In genomic region chr14:102206901-102207300, GRCh38 we compare ENCODE assay signal across 22 cellular contexts.
DNase-seq lines count a peak whose midpoint lies in the region; ATAC-seq, FAIRE-seq and TF ChIP-seq lines count a peak whose summit lies in the region.
"Had no signal": no experiment of that assay in that cellular context is flagged by ENCODE, and none has a peak within 500 bp of the region (broad histone marks: within the 10 kb centered on the region; RNA-seq: fewer than 3 reads in every experiment).

No MANE protein-coding gene starts in this region.

- no peak overlapping the region for H4K8ac ChIP-seq in H1 (ENCODE audit: extremely low read depth, insufficient read depth, low read length)

- H4K20me1 ChIP-seq in H1 (replicated peaks in 1 of 2; ENCODE audit: control insufficient read depth in 1 of 2, insufficient read depth in 2 of 2, low read length in 2 of 2) = peaks cover 0 to 17% of the 10 kb centered on the region in 2 experiments

- no peak overlapping the region for H3K4ac ChIP-seq in H1 (replicated peaks; ENCODE audit: insufficient read length, low read depth, low read length)

- no peak for TF ChIP-seq POLR2A in H1 (IDR thresholded peaks at IDR 0.05; ENCODE audit: control extremely low read depth in 1 of 2, low read depth in 2 of 2, low read length in 2 of 2)

- WGBS in H1 (ENCODE audit: extremely low coverage in 1 of 2, insufficient coverage in 1 of 2, insufficient read length in 1 of 2, insufficient replicate concordance in 2 of 2, low coverage in 1 of 2, low lambda C conversion rate in 2 of 2, missing lambda C conversion rate in 1 of 2), 2 experiments = 89% methylated on average over 8 of the region's 8 CpGs; no CpG with 5 or more reads in 1 of the 2 experiments

- peak in 2 of 3 experiments; percentile 19 to 21; a peak in 2 of 4 replicates for TF ChIP-seq CTCF in H1 (IDR thresholded peaks at IDR 0.05; ENCODE audit: control extremely low read depth in 1 of 3, insufficient read depth in 1 of 3, low read depth in 1 of 3, low read length in 3 of 3)

- H2BK120ac ChIP-seq in H1 (replicated peaks; ENCODE audit: low read depth, low read length) = no peak overlapping the region

- H3K36me3 ChIP-seq in H1 (ENCODE audit: control insufficient read depth in 2 of 4, insufficient read depth in 4 of 4, low read length in 3 of 4) = peaks cover 0 to 6% (median 0%) of the 10 kb centered on the region in 4 experiments; a peak in 3 of 8 replicates

- no peaks in the 10 kb centered on the region for H3K27me3 ChIP-seq in H1 (replicated peaks in 1 of 4; ENCODE audit: control insufficient read depth in 3 of 4, extremely low read depth in 1 of 4, insufficient read depth in 3 of 4, low read length in 3 of 4)
- H3K27me3 ChIP-seq: esophagus squamous epithelium had no signal

- no peak for DNase-seq in activated T-cell treated with anti-CD3 and anti-CD28 coated beads, Interleukin-2, amount 50 U/mL, for 24 hours
- no peak for DNase-seq in activated T-cell treated with anti-CD3 and anti-CD28 coated beads, Interleukin-2, amount 50 U/mL, for 72 hours
- DNase-seq in NCI-H69 (lab: John Stamatoyannopoulos, UW) (peak; percentile 95), H1 (ENCODE audit: low read depth in 1 of 2, low spot score in 2 of 2) (no peak), substantia nigra (lab: John Stamatoyannopoulos, UW) (peak in 2 of 49 donors; percentile 30 to 31), NCI-H345 treated with DMSO at 0.1 percent for 48 hours (lab: John Stamatoyannopoulos, UW; ENCODE audit: unreplicated experiment) (no peak), D341Med (ENCODE audit: low spot score) (no peak), SKM-1 treated with dmso at 0.1 percent for 144 hours (lab: John Stamatoyannopoulos, UW; ENCODE audit: unreplicated experiment) (no peak)
- DNase-seq: activated CD4-positive, alpha-beta T cell treated with anti-CD3 and anti-CD28 coated beads, Interleukin-2, amount 10 ng/mL, durations not matched to agents 7 days and 5 days; activated naive CD4-positive, alpha-beta T cell treated with anti-CD3 and anti-CD28 coated beads for 36 hours; esophagus squamous epithelium; HFFc6; immature natural killer cell; mesendoderm; NCI-H1436; NCI-H446 treated with DMSO at 0.1 percent for 48 hours; psoas muscle; stimulated activated CD4-positive, alpha-beta T cell treated with anti-CD3 and anti-CD28 coated beads, Interleukin-12 subunit alpha, Interleukin-12 subunit beta, amount 100 ng/mL, for 4 hours; trophoblast cell had no signal

- no peak overlapping the region for H2BK20ac ChIP-seq in H1 (ENCODE audit: low read length)

- H3K27me3 Mint-ChIP-seq in activated T-cell treated with anti-CD3 and anti-CD28 coated beads, Interleukin-2, amount 50 U/mL, for 24 hours = no peaks in the 10 kb centered on the region
- no peaks in the 10 kb centered on the region for H3K27me3 Mint-ChIP-seq in activated T-cell treated with anti-CD3 and anti-CD28 coated beads, Interleukin-2, amount 50 U/mL, for 72 hours (ENCODE audit: low read depth)
- H3K27me3 Mint-ChIP-seq: activated CD4-positive, alpha-beta T cell treated with anti-CD3 and anti-CD28 coated beads, Interleukin-2, amount 10 ng/mL, durations not matched to agents 7 days and 5 days had no signal

- no peak for ATAC-seq in activated T-cell treated with anti-CD3 and anti-CD28 coated beads, Interleukin-2, amount 50 U/mL, for 72 hours (replicated peaks in 1 of 2)
- ATAC-seq: psoas muscle had no signal

- H3K27ac Mint-ChIP-seq in activated T-cell treated with anti-CD3 and anti-CD28 coated beads, Interleukin-2, amount 50 U/mL, for 24 hours = peak overlapping the region; percentile 53
- no peak overlapping the region for H3K27ac Mint-ChIP-seq in activated T-cell treated with anti-CD3 and anti-CD28 coated beads, Interleukin-2, amount 50 U/mL, for 72 hours
- H3K27ac Mint-ChIP-seq: activated CD4-positive, alpha-beta T cell treated with anti-CD3 and anti-CD28 coated beads, Interleukin-2, amount 10 ng/mL, durations not matched to agents 7 days and 5 days; activated naive CD4-positive, alpha-beta T cell treated with anti-CD3 and anti-CD28 coated beads for 36 hours; HFFc6 had no signal

- H3K23ac ChIP-seq in H1 (ENCODE audit: insufficient read length) = no peak overlapping the region

- H2AK5ac ChIP-seq in H1 (ENCODE audit: low read depth, low read length) = no peak overlapping the region

- H3K27ac ChIP-seq in H1 (ENCODE audit: low read depth, low read length) (no peak overlapping the region), substantia nigra (ENCODE audit: low read depth, low read length, poor library complexity, severe bottlenecking) (peak overlapping the region; percentile 76)
- H3K27ac ChIP-seq: esophagus squamous epithelium, psoas muscle had no signal

- no peak overlapping the region for H3K4me2 ChIP-seq in H1 (ENCODE audit: insufficient read depth in 1 of 2, low read depth in 2 of 2, low read length in 2 of 2)

- H3K79me1 ChIP-seq in H1 (ENCODE audit: low read depth, low read length) = peaks cover 3% of the 10 kb centered on the region

- TF ChIP-seq EP300 in H1 (IDR thresholded peaks at IDR 0.05; ENCODE audit: borderline replicate concordance in 1 of 2, low read depth in 2 of 2, low read length in 2 of 2) = no peak

- no peak for FAIRE-seq in H1 (lab: Jason Lieb, UNC)
- FAIRE-seq: HTR-8/SVneo, TTC549 had no signal

- H3K4me3 Mint-ChIP-seq in activated T-cell treated with anti-CD3 and anti-CD28 coated beads, Interleukin-2, amount 50 U/mL, for 24 hours = no peak overlapping the region
- no peak overlapping the region for H3K4me3 Mint-ChIP-seq in activated T-cell treated with anti-CD3 and anti-CD28 coated beads, Interleukin-2, amount 50 U/mL, for 72 hours
- H3K4me3 Mint-ChIP-seq: activated CD4-positive, alpha-beta T cell treated with anti-CD3 and anti-CD28 coated beads, Interleukin-2, amount 10 ng/mL, durations not matched to agents 7 days and 5 days; activated naive CD4-positive, alpha-beta T cell treated with anti-CD3 and anti-CD28 coated beads for 36 hours; HFFc6; immature natural killer cell; nephron had no signal

- H3K14ac ChIP-seq in H1 (ENCODE audit: insufficient read length) = no peak overlapping the region

- no peak overlapping the region for H3K56ac ChIP-seq in H1 (replicated peaks; ENCODE audit: insufficient read length, low read depth, low read length)

- peak; percentile 41 to 53; a peak in 3 of 4 replicates for TF ChIP-seq RAD21 in H1 (IDR thresholded peaks at IDR 0.05 in 1 of 2, conservative IDR thresholded peaks at IDR 0.05 in 1 of 2; ENCODE audit: low read depth in 2 of 2, low read length in 2 of 2)

- H3K23me2 ChIP-seq in H1 (ENCODE audit: low read depth, low read length) = no peaks in the 10 kb centered on the region

- no peak overlapping the region for H2BK15ac ChIP-seq in H1 (ENCODE audit: low read length)

- H2BK5ac ChIP-seq in H1 (ENCODE audit: low read depth, low read length) = no peak overlapping the region

- peaks cover 3% of the 10 kb centered on the region for H3K4me1 Mint-ChIP-seq in activated T-cell treated with anti-CD3 and anti-CD28 coated beads, Interleukin-2, amount 50 U/mL, for 24 hours (ENCODE audit: low read depth)
- peaks cover 17% of the 10 kb centered on the region for H3K4me1 Mint-ChIP-seq in activated T-cell treated with anti-CD3 and anti-CD28 coated beads, Interleukin-2, amount 50 U/mL, for 72 hours (ENCODE audit: low read depth)

- no peaks in the 10 kb centered on the region for H3K9me3 ChIP-seq in H1 (ENCODE audit: insufficient read depth in 2 of 2, low read depth in 1 of 2, low read length in 1 of 2)
- H3K9me3 ChIP-seq: esophagus squamous epithelium, psoas muscle had no signal

- peaks cover 0 to 11% of the 10 kb centered on the region in 2 experiments; a peak in 1 of 4 replicates for H3K79me2 ChIP-seq in H1 (ENCODE audit: control insufficient read depth in 1 of 2, insufficient read depth in 2 of 2, low read length in 2 of 2)

- no peak overlapping the region for H2AFZ ChIP-seq in H1 (ENCODE audit: low read length)

- H3K4me3 ChIP-seq in H1 (ENCODE audit: extremely low read depth in 1 of 4, insufficient read depth in 2 of 4, low read depth in 3 of 4, low read length in 4 of 4) = no peak overlapping the region
- H3K4me3 ChIP-seq: esophagus squamous epithelium, psoas muscle had no signal

- H3K18ac ChIP-seq in H1 (ENCODE audit: extremely low read depth, low read length) = no peak overlapping the region

- no peak overlapping the region for H3K9ac ChIP-seq in H1 (replicated peaks in 1 of 4; ENCODE audit: extremely low read depth in 1 of 4, low read depth in 3 of 4, low read length in 3 of 4)

- peaks cover 77% of the 10 kb centered on the region for H3K36me3 Mint-ChIP-seq in activated T-cell treated with anti-CD3 and anti-CD28 coated beads, Interleukin-2, amount 50 U/mL, for 24 hours (ENCODE audit: low read depth)
- H3K36me3 Mint-ChIP-seq in activated T-cell treated with anti-CD3 and anti-CD28 coated beads, Interleukin-2, amount 50 U/mL, for 72 hours (ENCODE audit: insufficient read depth in 2 of 2) = peaks cover 1 to 11% of the 10 kb centered on the region in 2 donors

- no peak overlapping the region for H2BK12ac ChIP-seq in H1 (ENCODE audit: low read depth, low read length)

- no peaks in the 10 kb centered on the region for H3K9me3 Mint-ChIP-seq in activated T-cell treated with anti-CD3 and anti-CD28 coated beads, Interleukin-2, amount 50 U/mL, for 24 hours
- H3K9me3 Mint-ChIP-seq in activated T-cell treated with anti-CD3 and anti-CD28 coated beads, Interleukin-2, amount 50 U/mL, for 72 hours = no peaks in the 10 kb centered on the region
- H3K9me3 Mint-ChIP-seq: activated CD4-positive, alpha-beta T cell treated with anti-CD3 and anti-CD28 coated beads, Interleukin-2, amount 10 ng/mL, durations not matched to agents 7 days and 5 days; activated naive CD4-positive, alpha-beta T cell treated with anti-CD3 and anti-CD28 coated beads for 36 hours; HFFc6; immature natural killer cell; nephron had no signal

- POLR2A ChIA-PET in H1 (lab: Charles Lee; ENCODE audit: partially characterized antibody) = no interaction called here

- H3K4me1 ChIP-seq in H1 (replicated peaks in 1 of 4; ENCODE audit: control insufficient read depth in 3 of 4, insufficient read depth in 4 of 4, low read length in 3 of 4) = peaks cover 0 to 9% (median 0%) of the 10 kb centered on the region in 4 experiments; a peak in 2 of 7 replicates
- H3K4me1 ChIP-seq: esophagus squamous epithelium had no signal

- no peak overlapping the region for H4K5ac ChIP-seq in H1 (ENCODE audit: insufficient read length, low read depth, low read length)

- CTCF ChIA-PET in H1 (lab: Charles Lee; ENCODE audit: partially characterized antibody) = interaction anchor here (0.6 to 0.8 kb wide), 3 partner anchors 14 to 143 kb away, joined by 3 read pairs; no protein-coding TSS in a partner anchor

- H4K91ac ChIP-seq in H1 (replicated peaks; ENCODE audit: insufficient read length, low read length) = no peak overlapping the region

TF ChIP-seq in H1, 55 proteins besides CTCF, POLR2A, EP300 and RAD21 (continues in another document):
- TF ChIP-seq KDM4A (IDR thresholded peaks at IDR 0.05; ENCODE audit: low read depth, low read length, severe bottlenecking) (no peak), CEBPB (IDR thresholded peaks at IDR 0.05; ENCODE audit: low read depth, low read length) (no peak)
